2 cellular contexts compared by ENCODE assay signal in genomic region chr21:46665566-46665965, GRCh38.
TF ChIP-seq lines count a peak whose summit lies in the region.

No MANE protein-coding gene starts in this region.

TF ChIP-seq in HEK293, 187 proteins besides CTCF, POLR2A, EP300 and RAD21 (continued from another document):
- TF ChIP-seq ZNF433 (tag by site-specific recombination; IDR thresholded peaks at IDR 0.05; ENCODE audit: low read depth): no peak
- TF ChIP-seq ZNF354C (tag by site-specific recombination; IDR thresholded peaks at IDR 0.05; ENCODE audit: borderline replicate concordance, low read depth): no peak

TF ChIP-seq in K562, 482 proteins besides CTCF, POLR2A, EP300 and RAD21 (continued from another document):
- no peak for TF ChIP-seq RB1 (IDR thresholded peaks at IDR 0.05; ENCODE audit: low read depth)
- no peak for TF ChIP-seq NEUROD1 (IDR thresholded peaks at IDR 0.05; ENCODE audit: borderline replicate concordance, low read depth, low read length, partially characterized antibody)
- no peak for TF ChIP-seq RBBP5 (IDR thresholded peaks at IDR 0.05; ENCODE audit: borderline replicate concordance, insufficient read depth, low read length, poor library complexity, severe bottlenecking)
- TF ChIP-seq SRSF9 (IDR thresholded peaks at IDR 0.05; ENCODE audit: borderline replicate concordance, low read depth, low read length): no peak
- no peak for TF ChIP-seq TCF15 (CRISPR knock-in tag; IDR thresholded peaks at IDR 0.05)
TF ChIP-seq in K562: peak in this region for 0.
